ENCODE assay signal across 21 cellular contexts in genomic region chr1:11693917-11694316, GRCh38. TPM values are rescaled to one million over a fixed set of nuclear protein-coding genes. Genes with fewer than 3 reads are reported as not detected.
DNase-seq lines count a peak whose midpoint lies in the region; ATAC-seq, FAIRE-seq and TF ChIP-seq lines count a peak whose summit lies in the region.
"Had no signal": no experiment of that assay in that cellular context is flagged by ENCODE, and none has a peak within 500 bp of the region (broad histone marks: within the 10 kb centered on the region; RNA-seq: fewer than 3 reads in every experiment).

No MANE protein-coding gene starts in this region.

- H3K4me3 ChIP-seq in lower leg skin (ENCODE audit: low read depth, poor library complexity, severe bottlenecking), result no peak overlapping the region
- H3K4me3 ChIP-seq: ascending aorta, SJCRH30 had no signal

- no peak for FAIRE-seq in H54 (lab: Jason Lieb, UNC)
- FAIRE-seq: GM12891, TTC549 had no signal

- no peak for TF ChIP-seq CTCF in lower leg skin (IDR thresholded peaks at IDR 0.05)

- H3K36me3 Mint-ChIP-seq in activated naive CD8-positive, alpha-beta T cell treated with anti-CD3 and anti-CD28 coated beads, Interleukin-2, amount 10 ng/mL, durations not matched to agents 7 days and 5 days, result peaks cover 2% of the 10 kb centered on the region
- H3K36me3 Mint-ChIP-seq in activated naive CD8-positive, alpha-beta T cell treated with anti-CD3 and anti-CD28 coated beads, Interleukin-2, amount 50 U/mL, for 24 hours (ENCODE audit: low read depth), result no peaks in the 10 kb centered on the region
- H3K36me3 Mint-ChIP-seq in T-helper 17 cell (ENCODE audit: low read depth) (peaks cover 14% of the 10 kb centered on the region), immature natural killer cell (peaks cover 0 to 5% (median 0%) of the 10 kb centered on the region in 3 donors)
- H3K36me3 Mint-ChIP-seq in stimulated activated effector memory CD8-positive, alpha-beta T cell treated with anti-CD3 and anti-CD28 coated beads, Interleukin-12 subunit alpha, Interleukin-12 subunit beta, amount 100 ng/mL, for 72 hours, result no peaks in the 10 kb centered on the region
- H3K36me3 Mint-ChIP-seq: activated naive CD4-positive, alpha-beta T cell treated with anti-CD3 and anti-CD28 coated beads, Interleukin-2, amount 50 U/mL, for 24 hours had no signal

- H3K4me1 Mint-ChIP-seq in activated naive CD8-positive, alpha-beta T cell treated with anti-CD3 and anti-CD28 coated beads, Interleukin-2, amount 10 ng/mL, durations not matched to agents 7 days and 5 days, result peaks cover 39% of the 10 kb centered on the region
- H3K4me1 Mint-ChIP-seq in activated naive CD8-positive, alpha-beta T cell treated with anti-CD3 and anti-CD28 coated beads, Interleukin-2, amount 50 U/mL, for 24 hours, result peaks cover 24% of the 10 kb centered on the region
- peaks cover 23% of the 10 kb centered on the region for H3K4me1 Mint-ChIP-seq in T-helper 17 cell
- peaks cover 33 to 38% of the 10 kb centered on the region in 2 donors for H3K4me1 Mint-ChIP-seq in immature natural killer cell
- H3K4me1 Mint-ChIP-seq in stimulated activated effector memory CD8-positive, alpha-beta T cell treated with anti-CD3 and anti-CD28 coated beads, Interleukin-12 subunit alpha, Interleukin-12 subunit beta, amount 100 ng/mL, for 72 hours, result peaks cover 40% of the 10 kb centered on the region

- peak overlapping the region; percentile 80 for H3K27ac Mint-ChIP-seq in activated naive CD8-positive, alpha-beta T cell treated with anti-CD3 and anti-CD28 coated beads, Interleukin-2, amount 10 ng/mL, durations not matched to agents 7 days and 5 days
- no peak overlapping the region for H3K27ac Mint-ChIP-seq in activated naive CD8-positive, alpha-beta T cell treated with anti-CD3 and anti-CD28 coated beads, Interleukin-2, amount 50 U/mL, for 24 hours
- H3K27ac Mint-ChIP-seq in T-helper 17 cell (no peak overlapping the region), immature natural killer cell (peak overlapping the region in 5 of 6 donors; percentile 73 to 91 (median 77))
- H3K27ac Mint-ChIP-seq in stimulated activated effector memory CD8-positive, alpha-beta T cell treated with anti-CD3 and anti-CD28 coated beads, Interleukin-12 subunit alpha, Interleukin-12 subunit beta, amount 100 ng/mL, for 72 hours, result peak overlapping the region; percentile 32
- H3K27ac Mint-ChIP-seq: activated naive CD4-positive, alpha-beta T cell treated with anti-CD3 and anti-CD28 coated beads, Interleukin-2, amount 50 U/mL, for 24 hours had no signal

- POLR2A ChIA-PET in activated naive CD8-positive, alpha-beta T cell treated with anti-CD3 and anti-CD28 coated beads, Interleukin-2, amount 10 ng/mL, durations not matched to agents 7 days and 5 days (lab: Charles Lee), result interaction anchor here (0.6 to 1.9 kb wide), 7 partner anchors 9 to 214 kb away, joined by 3 to 15 read pairs (median 5); partner anchors contain the start of gene FBXO6

- no peak for ATAC-seq in activated naive CD8-positive, alpha-beta T cell treated with anti-CD3 and anti-CD28 coated beads, Interleukin-2, amount 10 ng/mL, durations not matched to agents 7 days and 5 days (ENCODE audit: low read depth)
- no peak for ATAC-seq in activated naive CD8-positive, alpha-beta T cell treated with anti-CD3 and anti-CD28 coated beads, Interleukin-2, amount 50 U/mL, for 24 hours
- ATAC-seq in T-helper 17 cell, result no peak
- ATAC-seq in stimulated activated effector memory CD8-positive, alpha-beta T cell treated with anti-CD3 and anti-CD28 coated beads, Interleukin-12 subunit alpha, Interleukin-12 subunit beta, amount 100 ng/mL, for 72 hours, result no peak
- ATAC-seq in HG02840 (IDR thresholded peaks at IDR 0.05; ENCODE audit: low FRiP score, unreplicated experiment), result no peak

- no peaks in the 10 kb centered on the region for H3K9me3 Mint-ChIP-seq in activated naive CD8-positive, alpha-beta T cell treated with anti-CD3 and anti-CD28 coated beads, Interleukin-2, amount 10 ng/mL, durations not matched to agents 7 days and 5 days
- no peaks in the 10 kb centered on the region for H3K9me3 Mint-ChIP-seq in activated naive CD8-positive, alpha-beta T cell treated with anti-CD3 and anti-CD28 coated beads, Interleukin-2, amount 50 U/mL, for 24 hours
- peaks cover 0 to 2% (median 0%) of the 10 kb centered on the region in 6 donors for H3K9me3 Mint-ChIP-seq in immature natural killer cell
- no peaks in the 10 kb centered on the region for H3K9me3 Mint-ChIP-seq in stimulated activated effector memory CD8-positive, alpha-beta T cell treated with anti-CD3 and anti-CD28 coated beads, Interleukin-12 subunit alpha, Interleukin-12 subunit beta, amount 100 ng/mL, for 72 hours
- H3K9me3 Mint-ChIP-seq: activated naive CD4-positive, alpha-beta T cell treated with anti-CD3 and anti-CD28 coated beads, Interleukin-2, amount 50 U/mL, for 24 hours had no signal

- intact Hi-C loops in lower leg skin (cut with DNase I; ENCODE audit: low total_unique reads), result no loop called here

- peaks cover 29% of the 10 kb centered on the region for H3K27me3 Mint-ChIP-seq in activated naive CD8-positive, alpha-beta T cell treated with anti-CD3 and anti-CD28 coated beads, Interleukin-2, amount 10 ng/mL, durations not matched to agents 7 days and 5 days
- H3K27me3 Mint-ChIP-seq in activated naive CD8-positive, alpha-beta T cell treated with anti-CD3 and anti-CD28 coated beads, Interleukin-2, amount 50 U/mL, for 24 hours, result peaks cover 30% of the 10 kb centered on the region
- peaks cover 37% of the 10 kb centered on the region for H3K27me3 Mint-ChIP-seq in T-helper 17 cell
- peaks cover 12 to 15% (median 13%) of the 10 kb centered on the region in 3 donors for H3K27me3 Mint-ChIP-seq in immature natural killer cell (ENCODE audit: low read depth in 3 of 3)

- no peak for TF ChIP-seq POLR2A in lower leg skin (IDR thresholded peaks at IDR 0.05)
- TF ChIP-seq POLR2A in H54 (IDR thresholded peaks at IDR 0.05; ENCODE audit: low read depth, low read length), result no peak

- WGBS in lower leg skin, 2 donors, result 68 to 74% methylated on average over 5 of the region's 5 CpGs

- no peaks in the 10 kb centered on the region for H3K9me3 ChIP-seq in T-helper 17 cell (ENCODE audit: control insufficient read depth, low read length, poor library complexity, severe bottlenecking)
- H3K9me3 ChIP-seq: ascending aorta, SJCRH30 had no signal

- no peak for DNase-seq in activated naive CD8-positive, alpha-beta T cell treated with anti-CD3 and anti-CD28 coated beads, Interleukin-2, amount 10 ng/mL, durations not matched to agents 7 days and 5 days
- no peak for DNase-seq in activated naive CD8-positive, alpha-beta T cell treated with anti-CD3 and anti-CD28 coated beads, Interleukin-2, amount 50 U/mL, for 24 hours
- DNase-seq in T-helper 17 cell (no peak), immature natural killer cell (no peak), lower leg skin (ENCODE audit: low spot score in 2 of 2) (no peak), H54 (ENCODE audit: insufficient read length, low spot score) (no peak)
- no peak for DNase-seq in stimulated activated effector memory CD8-positive, alpha-beta T cell treated with anti-CD3 and anti-CD28 coated beads, Interleukin-12 subunit alpha, Interleukin-12 subunit beta, amount 100 ng/mL, for 72 hours (ENCODE audit: low spot score in 2 of 2)
- DNase-seq: Calu3; KBM-7; MM.1S; NCI-H1436 treated with DMSO at 0.1 percent for 48 hours; right cardiac atrium; stimulated activated CD4-positive, alpha-beta T cell treated with anti-CD3 and anti-CD28 coated beads, Interleukin-4, amount 100 ng/mL, for 1 hour; stimulated activated naive CD4-positive, alpha-beta T cell; T-helper 1 cell had no signal

- peak overlapping the region; percentile 14 for H3K4me3 Mint-ChIP-seq in activated naive CD8-positive, alpha-beta T cell treated with anti-CD3 and anti-CD28 coated beads, Interleukin-2, amount 10 ng/mL, durations not matched to agents 7 days and 5 days
- no peak overlapping the region for H3K4me3 Mint-ChIP-seq in activated naive CD8-positive, alpha-beta T cell treated with anti-CD3 and anti-CD28 coated beads, Interleukin-2, amount 50 U/mL, for 24 hours
- H3K4me3 Mint-ChIP-seq in T-helper 17 cell, result peak overlapping the region; percentile 74
- peak overlapping the region; percentile 73 to 97 (median 83) for H3K4me3 Mint-ChIP-seq in immature natural killer cell
- H3K4me3 Mint-ChIP-seq in stimulated activated effector memory CD8-positive, alpha-beta T cell treated with anti-CD3 and anti-CD28 coated beads, Interleukin-12 subunit alpha, Interleukin-12 subunit beta, amount 100 ng/mL, for 72 hours, result peak overlapping the region; percentile 58

RNA-seq across cellular contexts. Expression of gene DRAXIN, which starts 2.4 kb away (rescaled TPM):
- 1 to 10 TPM; 3.5 to 4.1 TPM for total RNA-seq in activated naive CD8-positive, alpha-beta T cell treated with anti-CD3 and anti-CD28 coated beads, Interleukin-2, amount 10 ng/mL, durations not matched to agents 7 days and 5 days
- total RNA-seq in T-helper 17 cell (under 1 TPM in 1 of 2 donors, not detected in 1; 0.17 TPM), lower leg skin (under 1 TPM in 3 of 4 donors, not detected in 1; 0.15 to 0.52 (median 0.36) TPM)
- polyA plus RNA-seq in immature natural killer cell, result under 1 TPM; 0.29 to 0.94 (median 0.58) TPM
- total RNA-seq: Calu3 had no signal

RNA-seq across cellular contexts. Expression of gene MAD2L2, which starts 13.0 kb away (rescaled TPM):
- total RNA-seq in activated naive CD8-positive, alpha-beta T cell treated with anti-CD3 and anti-CD28 coated beads, Interleukin-2, amount 10 ng/mL, durations not matched to agents 7 days and 5 days, result 100 to 1,000 TPM in 1 of 2 experiments, 10 to 100 TPM in 1; 95.4 to 103 TPM
- total RNA-seq in T-helper 17 cell, result 10 to 100 TPM; 23.2 to 28.1 TPM
- 100 to 1,000 TPM; 103 to 182 (median 163) TPM for polyA plus RNA-seq in immature natural killer cell
- 10 to 100 TPM; 22.7 to 40.0 (median 32.5) TPM for total RNA-seq in lower leg skin

RNA-seq across cellular contexts. Expression of gene FBXO6, which starts 29.9 kb away (rescaled TPM):
- 10 to 100 TPM; 27.5 to 28.0 TPM for total RNA-seq in activated naive CD8-positive, alpha-beta T cell treated with anti-CD3 and anti-CD28 coated beads, Interleukin-2, amount 10 ng/mL, durations not matched to agents 7 days and 5 days
- 1 to 10 TPM; 2.7 to 4.2 TPM for total RNA-seq in T-helper 17 cell
- polyA plus RNA-seq in immature natural killer cell, result 100 to 1,000 TPM; 105 to 164 (median 121) TPM
- 10 to 100 TPM; 14.1 to 18.8 (median 16.7) TPM for total RNA-seq in lower leg skin
- total RNA-seq: SJCRH30 had no signal

RNA-seq across cellular contexts. Expression of gene FBXO44, which starts 39.2 kb away (rescaled TPM):
- 10 to 100 TPM; 54.9 to 59.2 TPM for total RNA-seq in activated naive CD8-positive, alpha-beta T cell treated with anti-CD3 and anti-CD28 coated beads, Interleukin-2, amount 10 ng/mL, durations not matched to agents 7 days and 5 days
- total RNA-seq in T-helper 17 cell (10 to 100 TPM; 36.2 to 36.5 TPM), lower leg skin (10 to 100 TPM; 25.0 to 32.3 (median 27.0) TPM)
- 10 to 100 TPM in 2 of 3 donors, 1 to 10 TPM in 1; 8.6 to 13.4 (median 12.5) TPM for polyA plus RNA-seq in immature natural killer cell
- total RNA-seq: SJCRH30 had no signal

RNA-seq across cellular contexts. Expression of gene FBXO2, which starts 39.7 kb away (rescaled TPM):
- total RNA-seq in activated naive CD8-positive, alpha-beta T cell treated with anti-CD3 and anti-CD28 coated beads, Interleukin-2, amount 10 ng/mL, durations not matched to agents 7 days and 5 days, result 1 to 10 TPM; 4.8 to 6.2 TPM
- 1 to 10 TPM; 1.3 to 2.2 TPM for total RNA-seq in T-helper 17 cell
- polyA plus RNA-seq in immature natural killer cell, result 10 to 100 TPM in 2 of 3 donors, 1 to 10 TPM in 1; 5.6 to 15.5 (median 14.4) TPM
- total RNA-seq in lower leg skin, result 10 to 100 TPM in 3 of 4 donors, 1 to 10 TPM in 1; 9.1 to 19.5 (median 14.9) TPM
- total RNA-seq: SJCRH30 had no signal

Comparison
In these comparisons a context has a peak if more than half of its experiments do, and no peak if none do; other contexts are left out.
1. H3K27ac Mint-ChIP-seq: peak in activated naive CD8-positive, alpha-beta T cell treated with anti-CD3 and anti-CD28 coated beads, Interleukin-2, amount 10 ng/mL, durations not matched to agents 7 days and 5 days (single experiment), immature natural killer cell (5 of 6) and stimulated activated effector memory CD8-positive, alpha-beta T cell treated with anti-CD3 and anti-CD28 coated beads, Interleukin-12 subunit alpha, Interleukin-12 subunit beta, amount 100 ng/mL, for 72 hours (single experiment); none in activated naive CD8-positive, alpha-beta T cell treated with anti-CD3 and anti-CD28 coated beads, Interleukin-2, amount 50 U/mL, for 24 hours (single experiment) and T-helper 17 cell (single experiment).